ENCODE assay signal across 29 cellular contexts in the genomic region with DNA sequence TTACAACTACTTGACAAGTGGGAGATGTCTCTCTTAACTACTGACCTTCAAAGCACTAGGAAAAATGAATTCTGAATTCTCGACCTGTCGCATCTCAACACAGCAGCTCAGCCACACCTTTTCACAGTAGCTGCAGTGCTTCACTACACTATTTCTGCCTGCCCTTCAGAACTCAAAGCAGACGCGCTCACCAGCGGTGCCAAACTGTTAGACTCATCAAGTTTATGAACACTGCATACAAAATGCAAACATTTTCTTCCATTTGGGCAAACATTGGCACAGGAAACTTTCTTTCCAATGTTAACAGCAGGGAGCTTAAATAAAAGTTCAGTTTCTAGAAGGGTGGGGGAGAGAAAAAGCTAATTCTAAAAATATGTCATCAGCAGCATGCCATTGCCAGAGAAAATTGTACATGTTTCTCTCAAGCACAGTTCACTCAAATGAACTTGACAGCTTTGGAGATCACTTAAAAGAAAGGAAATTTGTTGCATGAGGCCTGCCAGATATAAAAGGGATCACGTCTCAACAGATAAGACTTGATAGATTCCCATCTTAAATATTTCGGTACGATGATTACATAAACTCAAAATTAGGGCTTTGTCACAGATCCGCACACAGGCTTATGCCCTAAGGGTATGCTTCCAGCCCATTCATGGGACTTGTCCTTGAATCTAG.
A peak's percentile ranks its signal among the peaks of the same experiment; 100 is the strongest.
DNase-seq lines count a peak whose midpoint lies in the region; ATAC-seq, FAIRE-seq and TF ChIP-seq lines count a peak whose summit lies in the region.
"Had no signal": no experiment of that assay in that cellular context is flagged by ENCODE, and none has a peak within 500 bp of the region (broad histone marks: within the 10 kb centered on the region; RNA-seq: fewer than 3 reads in every experiment).

No MANE protein-coding gene starts in this region.

- H3K27me3 ChIP-seq in HepG2 (ENCODE audit: control insufficient read depth in 1 of 2, insufficient read depth in 2 of 2, low read length in 2 of 2) (no peaks in the 10 kb centered on the region), right lobe of liver (no peaks in the 10 kb centered on the region), heart right ventricle (no peaks in the 10 kb centered on the region)
- no peaks in the 10 kb centered on the region for H3K27me3 ChIP-seq in CD4-positive, alpha-beta T cell (ENCODE audit: control insufficient read depth, insufficient read depth, low read length)
- H3K27me3 ChIP-seq: Peyer's patch, SJCRH30 had no signal

- no peak overlapping the region for H3K9ac ChIP-seq in HepG2 (ENCODE audit: insufficient read depth, low read depth, low read length)

- in situ Hi-C loops in HepG2 (cut with HindIII; ENCODE audit: extremely low pct_ligation_motif_present, low pct_unique_long_range_greater_than_20kb) = no loop called here

- TF ChIP-seq RAD21 in HepG2 (CRISPR knock-in tag; IDR thresholded peaks at IDR 0.05) = no peak

- H3K9me3 ChIP-seq in HepG2 (ENCODE audit: low read length) = no peaks in the 10 kb centered on the region
- no peaks in the 10 kb centered on the region for H3K9me3 ChIP-seq in right lobe of liver
- no peaks in the 10 kb centered on the region for H3K9me3 ChIP-seq in heart right ventricle
- H3K9me3 ChIP-seq in CD4-positive, alpha-beta T cell (ENCODE audit: control insufficient read depth, low read length) = no peaks in the 10 kb centered on the region
- H3K9me3 ChIP-seq: Peyer's patch, SJCRH30 had no signal

- no peaks in the 10 kb centered on the region; the same call in 1 of the 2 replicates for H4K20me1 ChIP-seq in HepG2 (ENCODE audit: insufficient read depth, low read length)

- TF ChIP-seq EP300 in HepG2 (IDR thresholded peaks at IDR 0.05; ENCODE audit: low read depth in 2 of 2, low read length in 2 of 2) = no peak
- no peak for TF ChIP-seq EP300 in HepG2 (CRISPR knock-in tag; IDR thresholded peaks at IDR 0.05; ENCODE audit: borderline replicate concordance)

- H3K27me3 Mint-ChIP-seq in CD4-positive, alpha-beta T cell = peaks cover 7% of the 10 kb centered on the region
- H3K27me3 Mint-ChIP-seq: activated naive CD8-positive, alpha-beta T cell treated with anti-CD3 and anti-CD28 coated beads, Interleukin-2, amount 50 U/mL, for 24 hours; stimulated activated naive B cell treated with anti-CD40 and anti-IgM and Interleukin-4, amounts not matched to agents 10 μg/mL and 1 μg/mL and 100 μg/mL, for 72 hours; T-helper 17 cell had no signal

- DNase-seq in HepG2 (ENCODE audit: low spot score) (no peak), right lobe of liver (no peak), SK-N-DZ (ENCODE audit: low spot score) (peak; percentile 17), heart right ventricle (peak in 1 of 2 donors; percentile 6), GDM1 (lab: John Stamatoyannopoulos, UW) (no peak), GM10266 (ENCODE audit: extremely low spot score) (no peak)
- DNase-seq in CD4-positive, alpha-beta T cell = no peak
- DNase-seq: activated CD4-positive, alpha-beta T cell treated with anti-CD3 and anti-CD28 coated beads for 4 hours; activated CD8-positive, alpha-beta memory T cell treated with anti-CD3 and anti-CD28 coated beads for 24 hours; activated gamma-delta T cell; activated naive CD8-positive, alpha-beta T cell treated with anti-CD3 and anti-CD28 coated beads, Interleukin-2, amount 50 U/mL, for 24 hours; activated T-cell treated with anti-CD3 and anti-CD28 coated beads, Interleukin-2, amount 50 U/mL, for 1 hour; effector CD4-positive, alpha-beta T cell; EL; erythroblast; foreskin melanocyte; HFFc6; hypothalamus; midbrain; natural killer cell; NCI-H1436 treated with DMSO at 0.1 percent for 48 hours; Peyer's patch; retina; SJCRH30; stimulated activated CD4-positive, alpha-beta T cell treated with anti-CD3 and anti-CD28 coated beads, Interleukin-12 subunit alpha, Interleukin-12 subunit beta, amount 100 ng/mL, for 4 hours; stimulated activated CD4-positive, alpha-beta T cell treated with anti-CD3 and anti-CD28 coated beads, Interleukin-4, amount 100 ng/mL, for 24 hours; stimulated activated naive B cell treated with anti-CD40 and anti-IgM and Interleukin-4, amounts not matched to agents 10 μg/mL and 1 μg/mL and 100 μg/mL, for 72 hours; T-helper 17 cell had no signal

- no peak for FAIRE-seq in HepG2 (lab: Jason Lieb, UNC)

- H3K4me1 ChIP-seq in HepG2 (ENCODE audit: insufficient read depth, low read length) (peaks cover 15% of the 10 kb centered on the region), right lobe of liver (no peaks in the 10 kb centered on the region), heart right ventricle (peaks cover 0 to 14% (median 3%) of the 10 kb centered on the region in 9 donors)
- H3K4me1 ChIP-seq: Peyer's patch, SJCRH30 had no signal

- 96% methylated on average over 9 of the region's 9 CpGs for WGBS in HepG2 (ENCODE audit: low lambda C conversion rate)
- WGBS in right lobe of liver (ENCODE audit: insufficient coverage, low coverage, low lambda C conversion rate, missing lambda C conversion rate) = 83% methylated on average over 9 of the region's 9 CpGs
- WGBS in heart right ventricle, 2 donors = 44 to 57% methylated on average over 9 of the region's 9 CpGs

- TF ChIP-seq POLR2A in HepG2 (IDR thresholded peaks at IDR 0.05; ENCODE audit: insufficient read depth in 1 of 2, low read depth in 2 of 2, low read length in 2 of 2) (no peak), right lobe of liver (IDR thresholded peaks at IDR 0.05) (no peak)

- CTCF ChIA-PET in HepG2 (lab: Yijun Ruan, JAX; ENCODE audit: low intra/inter-chr PET ratio, low total read pairs) = no interaction called here
- CTCF ChIA-PET in CD4-positive, alpha-beta T cell (lab: Charles Lee) = no interaction called here

- H2AFZ ChIP-seq in HepG2 (ENCODE audit: low read length) = no peak overlapping the region

- no peak overlapping the region for H3K27ac Mint-ChIP-seq in CD4-positive, alpha-beta T cell
- H3K27ac Mint-ChIP-seq: activated naive CD8-positive, alpha-beta T cell treated with anti-CD3 and anti-CD28 coated beads, Interleukin-2, amount 50 U/mL, for 24 hours; HFFc6; natural killer cell; stimulated activated naive B cell treated with anti-CD40 and anti-IgM and Interleukin-4, amounts not matched to agents 10 μg/mL and 1 μg/mL and 100 μg/mL, for 72 hours; T-helper 17 cell had no signal

- H3K27ac ChIP-seq in HepG2 (ENCODE audit: extremely low read length, insufficient read depth, low read length) = no peak overlapping the region
- H3K27ac ChIP-seq in right lobe of liver = no peak overlapping the region
- peak overlapping the region in 1 of 10 donors; percentile 27 for H3K27ac ChIP-seq in heart right ventricle
- H3K27ac ChIP-seq in CD4-positive, alpha-beta T cell (ENCODE audit: low read depth, low read length) = no peak overlapping the region
- H3K27ac ChIP-seq: Peyer's patch, SJCRH30 had no signal

- H3K4me3 Mint-ChIP-seq in CD4-positive, alpha-beta T cell = no peak overlapping the region
- H3K4me3 Mint-ChIP-seq: activated naive CD8-positive, alpha-beta T cell treated with anti-CD3 and anti-CD28 coated beads, Interleukin-2, amount 50 U/mL, for 24 hours; HFFc6; natural killer cell; stimulated activated naive B cell treated with anti-CD40 and anti-IgM and Interleukin-4, amounts not matched to agents 10 μg/mL and 1 μg/mL and 100 μg/mL, for 72 hours; T-helper 17 cell had no signal

- H3K4me2 ChIP-seq in HepG2 (ENCODE audit: low read depth, low read length) = no peak overlapping the region

- no peak for TF ChIP-seq CTCF in HepG2 (CRISPR knock-in tag; IDR thresholded peaks at IDR 0.05)
- no peak for TF ChIP-seq CTCF in right lobe of liver (IDR thresholded peaks at IDR 0.05)
- TF ChIP-seq CTCF in heart right ventricle (IDR thresholded peaks at IDR 0.05) = no peak
- no peak for TF ChIP-seq CTCF in GM10266 (IDR thresholded peaks at IDR 0.05; ENCODE audit: control insufficient read depth, insufficient read depth, low read depth, missing control alignments)
- no peak for TF ChIP-seq CTCF in CD4-positive, alpha-beta T cell (IDR thresholded peaks at IDR 0.05)

- no peaks in the 10 kb centered on the region for H3K36me3 ChIP-seq in HepG2 (replicated peaks in 1 of 2; ENCODE audit: control insufficient read depth in 1 of 2, insufficient read depth in 2 of 2, low read length in 2 of 2)
- H3K36me3 ChIP-seq in right lobe of liver = no peaks in the 10 kb centered on the region
- H3K36me3 ChIP-seq in heart right ventricle = no peaks in the 10 kb centered on the region
- H3K36me3 ChIP-seq: Peyer's patch, SJCRH30 had no signal

- no peaks in the 10 kb centered on the region for H3K36me3 Mint-ChIP-seq in CD4-positive, alpha-beta T cell (ENCODE audit: low read depth)
- H3K36me3 Mint-ChIP-seq: natural killer cell; stimulated activated naive B cell treated with anti-CD40 and anti-IgM and Interleukin-4, amounts not matched to agents 10 μg/mL and 1 μg/mL and 100 μg/mL, for 72 hours had no signal

- H3K4me3 ChIP-seq in HepG2 (replicated peaks in 1 of 3; ENCODE audit: insufficient read depth in 1 of 3, low read depth in 2 of 3, low read length in 3 of 3) (no peak overlapping the region), right lobe of liver (no peak overlapping the region), heart right ventricle (no peak overlapping the region)
- H3K4me3 ChIP-seq: Peyer's patch, SJCRH30 had no signal

- POLR2A ChIA-PET in HepG2 (lab: Yijun Ruan, JAX) = no interaction called here
- POLR2A ChIA-PET in CD4-positive, alpha-beta T cell (lab: Charles Lee) = no interaction called here

- H3K79me2 ChIP-seq in HepG2 (ENCODE audit: insufficient read depth, low read length) = peaks cover 20% of the 10 kb centered on the region

- H3K9me3 Mint-ChIP-seq in CD4-positive, alpha-beta T cell = no peaks in the 10 kb centered on the region
- H3K9me3 Mint-ChIP-seq: activated naive CD8-positive, alpha-beta T cell treated with anti-CD3 and anti-CD28 coated beads, Interleukin-2, amount 50 U/mL, for 24 hours; natural killer cell had no signal

- no peaks in the 10 kb centered on the region for H3K4me1 Mint-ChIP-seq in CD4-positive, alpha-beta T cell (ENCODE audit: low read depth)
- H3K4me1 Mint-ChIP-seq: activated naive CD8-positive, alpha-beta T cell treated with anti-CD3 and anti-CD28 coated beads, Interleukin-2, amount 50 U/mL, for 24 hours; natural killer cell; stimulated activated naive B cell treated with anti-CD40 and anti-IgM and Interleukin-4, amounts not matched to agents 10 μg/mL and 1 μg/mL and 100 μg/mL, for 72 hours; T-helper 17 cell had no signal

- no peak for ATAC-seq in HepG2
- ATAC-seq in right lobe of liver = no peak
- ATAC-seq in heart right ventricle = peak in 7 of 8 donors; percentile 29 to 81 (median 76)
- no peak for ATAC-seq in GM19455 (IDR thresholded peaks at IDR 0.05; ENCODE audit: unreplicated experiment)
- no peak for ATAC-seq in CD4-positive, alpha-beta T cell (ENCODE audit: poor library complexity)
- ATAC-seq: activated naive CD8-positive, alpha-beta T cell treated with anti-CD3 and anti-CD28 coated beads, Interleukin-2, amount 50 U/mL, for 24 hours; natural killer cell; stimulated activated naive B cell treated with anti-CD40 and anti-IgM and Interleukin-4, amounts not matched to agents 10 μg/mL and 1 μg/mL and 100 μg/mL, for 72 hours; T-helper 17 cell had no signal

- intact Hi-C loops in HepG2 (cut with micrococcal nuclease; ENCODE audit: unreplicated experiment) = loop anchor here (5.0 kb wide), 1 partner anchor 81 kb away; a partner anchor contains a TSS
- intact Hi-C loops in right lobe of liver (cut with DNase I) = no loop called here
- intact Hi-C loops in heart right ventricle (cut with DNase I) = no loop called here
- intact Hi-C loops in CD4-positive, alpha-beta T cell (cut with DNase I, micrococcal nuclease) = no loop called here

- no TSS peak for BruUV-seq in HepG2 (replicated peaks; lab: Mats Ljungman, UMichigan)

Comparison
In these comparisons a context has a peak if more than half of its experiments do, and no peak if none do; other contexts are left out.
1. ATAC-seq: peak in heart right ventricle (7 of 8); none in HepG2 (single experiment), right lobe of liver (0 of 4), GM19455 (single experiment) and CD4-positive, alpha-beta T cell (single experiment).